ENCODE assay signal across 1 cellular context in genomic region chr19:52099497-52100138, GRCh38.
TF ChIP-seq lines count a peak whose summit lies in the region.

No MANE protein-coding gene starts in this region.

TF ChIP-seq in HepG2, 621 proteins besides CTCF, POLR2A, EP300 and RAD21 (continued from another document):
- peak; percentile 65; the same call in 1 of the 2 replicates for TF ChIP-seq HOMEZ (CRISPR knock-in tag; IDR thresholded peaks at IDR 0.05; ENCODE audit: low read depth)
- TF ChIP-seq ZNF430 (CRISPR knock-in tag; IDR thresholded peaks at IDR 0.05), result no peak
- no peak for TF ChIP-seq CAMTA2 (CRISPR knock-in tag; IDR thresholded peaks at IDR 0.05; ENCODE audit: borderline replicate concordance)
- TF ChIP-seq RARA (CRISPR knock-in tag; IDR thresholded peaks at IDR 0.05), result 0 out of 2 replicates have a peak, but pooled peaks have one; percentile 13
- TF ChIP-seq BHLHE40 (IDR thresholded peaks at IDR 0.05; ENCODE audit: low read length), result 0 out of 2 replicates have a peak, but pooled peaks have one; percentile 17
- TF ChIP-seq ATF3 (CRISPR knock-in tag; IDR thresholded peaks at IDR 0.05), result peak; percentile 88
- TF ChIP-seq, protein P1, sequence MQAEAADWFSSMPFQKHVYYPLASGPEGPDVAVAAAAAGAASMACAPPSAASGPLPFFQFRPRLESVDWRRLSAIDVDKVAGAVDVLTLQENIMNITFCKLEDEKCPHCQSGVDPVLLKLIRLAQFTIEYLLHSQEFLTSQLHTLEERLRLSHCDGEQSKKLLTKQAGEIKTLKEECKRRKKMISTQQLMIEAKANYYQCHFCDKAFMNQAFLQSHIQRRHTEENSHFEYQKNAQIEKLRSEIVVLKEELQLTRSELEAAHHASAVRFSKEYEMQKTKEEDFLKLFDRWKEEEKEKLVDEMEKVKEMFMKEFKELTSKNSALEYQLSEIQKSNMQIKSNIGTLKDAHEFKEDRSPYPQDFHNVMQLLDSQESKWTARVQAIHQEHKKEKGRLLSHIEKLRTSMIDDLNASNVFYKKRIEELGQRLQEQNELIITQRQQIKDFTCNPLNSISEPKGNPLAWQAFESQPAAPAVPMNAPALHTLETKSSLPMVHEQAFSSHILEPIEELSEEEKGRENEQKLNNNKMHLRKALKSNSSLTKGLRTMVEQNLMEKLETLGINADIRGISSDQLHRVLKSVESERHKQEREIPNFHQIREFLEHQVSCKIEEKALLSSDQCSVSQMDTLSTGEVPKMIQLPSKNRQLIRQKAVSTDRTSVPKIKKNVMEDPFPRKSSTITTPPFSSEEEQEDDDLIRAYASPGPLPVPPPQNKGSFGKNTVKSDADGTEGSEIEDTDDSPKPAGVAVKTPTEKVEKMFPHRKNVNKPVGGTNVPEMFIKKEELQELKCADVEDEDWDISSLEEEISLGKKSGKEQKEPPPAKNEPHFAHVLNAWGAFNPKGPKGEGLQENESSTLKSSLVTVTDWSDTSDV (CRISPR knock-in tag; IDR thresholded peaks at IDR 0.05), result no peak
- 0 out of 2 replicates have a peak, but pooled peaks have one; percentile 56 for TF ChIP-seq TRIM24 (CRISPR knock-in tag; IDR thresholded peaks at IDR 0.05)
- no peak for TF ChIP-seq ZBTB44 (CRISPR knock-in tag; IDR thresholded peaks at IDR 0.05)
- peak; percentile 87 for TF ChIP-seq JUND (CRISPR knock-in tag; IDR thresholded peaks at IDR 0.05)
- TF ChIP-seq CEBPG (CRISPR knock-in tag; IDR thresholded peaks at IDR 0.05), result peak; percentile 10; the same call in 1 of the 2 replicates
- no peak for TF ChIP-seq SNAPC2 (CRISPR knock-in tag; IDR thresholded peaks at IDR 0.05)
- TF ChIP-seq GATAD2A (CRISPR knock-in tag; IDR thresholded peaks at IDR 0.05), result peak; percentile 43; the same call in 1 of the 2 replicates
- TF ChIP-seq ETV5 (CRISPR knock-in tag; IDR thresholded peaks at IDR 0.05; ENCODE audit: borderline replicate concordance), result peak; percentile 77; the same call in 1 of the 2 replicates
- no peak for TF ChIP-seq TOPORS (CRISPR knock-in tag; IDR thresholded peaks at IDR 0.05)
- 0 out of 2 replicates have a peak, but pooled peaks have one; percentile 48 for TF ChIP-seq ZBTB21 (CRISPR knock-in tag; IDR thresholded peaks at IDR 0.05)
- peak; percentile 42; the same call in 1 of the 2 replicates for TF ChIP-seq CEBPB (IDR thresholded peaks at IDR 0.05; ENCODE audit: borderline replicate concordance, low read depth, low read length)
- TF ChIP-seq AHR (CRISPR knock-in tag; IDR thresholded peaks at IDR 0.05), result no peak
- peak; percentile 95 for TF ChIP-seq HOXD1 (CRISPR knock-in tag; IDR thresholded peaks at IDR 0.05)
- TF ChIP-seq SRSF9 (IDR thresholded peaks at IDR 0.05; ENCODE audit: borderline replicate concordance, insufficient read depth, low read depth, low read length, poor library complexity, severe bottlenecking), result no peak
